ENCODE assay signal across 15 cellular contexts in the genomic region with DNA sequence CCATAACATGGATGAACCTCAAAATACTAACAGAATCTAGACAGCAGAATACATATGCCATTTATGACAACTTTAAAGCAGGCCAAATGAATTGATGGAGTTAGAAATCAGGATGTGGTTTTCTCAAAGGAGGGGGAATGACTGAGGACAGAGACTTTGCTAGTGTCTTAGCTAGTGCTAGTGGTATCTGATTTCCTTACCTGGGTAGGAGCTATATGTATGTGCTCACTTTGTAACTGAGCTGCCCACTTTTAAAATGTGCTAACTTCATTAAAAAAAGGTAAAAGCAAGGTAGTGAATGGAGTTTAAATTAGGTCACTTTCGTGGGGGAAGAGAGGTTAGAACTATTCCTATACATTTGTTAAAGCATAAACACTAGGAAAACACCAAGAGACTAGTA. TPM values are rescaled to one million over a fixed set of nuclear protein-coding genes. Genes with fewer than 3 reads are reported as not detected.
A peak's percentile ranks its signal among the peaks of the same experiment; 100 is the strongest.
DNase-seq lines count a peak whose midpoint lies in the region; ATAC-seq lines count a peak whose summit lies in the region.
"Had no signal": no experiment of that assay in that cellular context is flagged by ENCODE, and none has a peak within 500 bp of the region (broad histone marks: within the 10 kb centered on the region; RNA-seq: fewer than 3 reads in every experiment).

No MANE protein-coding gene starts in this region.

- in situ Hi-C loops in GM23248 (cut with MboI): no loop called here

- no peaks in the 10 kb centered on the region for H3K27me3 Mint-ChIP-seq in activated T-helper 1 cell treated with anti-CD3 and anti-CD28 coated beads, Interleukin-12 subunit alpha, Interleukin-12 subunit beta, Interleukin-2, Interleukin-4 antibody, amounts not matched to agents 30 ng/mL and 10 ng/mL and 1 ng/mL, durations not matched to agents 14 hours and 24 hours and 36 hours (ENCODE audit: insufficient read depth)
- H3K27me3 Mint-ChIP-seq in naive B cell: no peaks in the 10 kb centered on the region

- peak overlapping the region; percentile 75 for H3K4me3 Mint-ChIP-seq in activated T-helper 1 cell treated with anti-CD3 and anti-CD28 coated beads, Interleukin-12 subunit alpha, Interleukin-12 subunit beta, Interleukin-2, Interleukin-4 antibody, amounts not matched to agents 30 ng/mL and 10 ng/mL and 1 ng/mL, durations not matched to agents 14 hours and 24 hours and 36 hours
- peak overlapping the region in 6 of 8 donors; percentile 54 to 92 (median 65) for H3K4me3 Mint-ChIP-seq in naive B cell

- peaks cover 44% of the 10 kb centered on the region for H3K4me1 Mint-ChIP-seq in activated T-helper 1 cell treated with anti-CD3 and anti-CD28 coated beads, Interleukin-12 subunit alpha, Interleukin-12 subunit beta, Interleukin-2, Interleukin-4 antibody, amounts not matched to agents 30 ng/mL and 10 ng/mL and 1 ng/mL, durations not matched to agents 14 hours and 24 hours and 36 hours (ENCODE audit: low read depth)
- H3K4me1 Mint-ChIP-seq in naive B cell: peaks cover 28 to 46% (median 32%) of the 10 kb centered on the region in 3 donors

- H3K4me3 ChIP-seq in BLaER1 (no peak overlapping the region), GM23248 (no peak overlapping the region)
- H3K4me3 ChIP-seq: MG63 had no signal

- WGBS in GM23248 (ENCODE audit: low coverage in 1 of 2, low lambda C conversion rate in 2 of 2, missing lambda C conversion rate in 2 of 2), 2 experiments: 53 to 68% methylated on average over 1 of the region's 1 CpG

- peaks cover 26% of the 10 kb centered on the region for H3K4me1 ChIP-seq in BLaER1
- peaks cover 31% of the 10 kb centered on the region for H3K4me1 ChIP-seq in GM23248 (ENCODE audit: insufficient read depth)

- DNase-seq in GM23248 (no peak), naive B cell (no peak), NCI-H446 treated with DMSO at 0.1 percent for 48 hours (lab: John Stamatoyannopoulos, UW) (no peak), inferior parietal cortex (ENCODE audit: extremely low spot score) (no peak)
- no peak for DNase-seq in activated T-helper 1 cell treated with anti-CD3 and anti-CD28 coated beads, Interleukin-12 subunit alpha, Interleukin-12 subunit beta, Interleukin-2, Interleukin-4 antibody, amounts not matched to agents 30 ng/mL and 10 ng/mL and 1 ng/mL, durations not matched to agents 14 hours and 24 hours and 36 hours (ENCODE audit: low spot score)
- DNase-seq: activated CD4-positive, alpha-beta T cell treated with anti-CD3 and anti-CD28 coated beads, Interleukin-2, amount 50 U/mL, for 48 hours; MG63; midbrain; NCI-H2171 treated with DMSO at 0.1 percent for 48 hours; OCI-M1; stimulated activated naive CD4-positive, alpha-beta T cell treated with Interleukin-2 at 50 U/mL for 16 hours had no signal

- peaks cover 59% of the 10 kb centered on the region for H4K20me1 ChIP-seq in BLaER1
- no peaks in the 10 kb centered on the region for H4K20me1 ChIP-seq in GM23248 (ENCODE audit: insufficient read depth)

- peaks cover 18% of the 10 kb centered on the region for H3K36me3 Mint-ChIP-seq in activated T-helper 1 cell treated with anti-CD3 and anti-CD28 coated beads, Interleukin-12 subunit alpha, Interleukin-12 subunit beta, Interleukin-2, Interleukin-4 antibody, amounts not matched to agents 30 ng/mL and 10 ng/mL and 1 ng/mL, durations not matched to agents 14 hours and 24 hours and 36 hours (ENCODE audit: low read depth)
- peaks cover 0 to 9% of the 10 kb centered on the region in 2 donors for H3K36me3 Mint-ChIP-seq in naive B cell

- no peaks in the 10 kb centered on the region for H3K9me2 ChIP-seq in GM23248 (ENCODE audit: insufficient read depth)

- intact Hi-C loops in activated T-helper 1 cell treated with anti-CD3 and anti-CD28 coated beads, Interleukin-12 subunit alpha, Interleukin-12 subunit beta, Interleukin-2, Interleukin-4 antibody, amounts not matched to agents 30 ng/mL and 10 ng/mL and 1 ng/mL, durations not matched to agents 14 hours and 24 hours and 36 hours (cut with micrococcal nuclease): no loop called here

- H3K27ac ChIP-seq in BLaER1 (no peak overlapping the region), GM23248 (no peak overlapping the region)
- H3K27ac ChIP-seq: HL-60 had no signal

- H3K9ac ChIP-seq in BLaER1: 0 out of 2 replicates have a peak overlapping the region, but pooled peaks have one; percentile 19
- 0 out of 2 replicates have a peak overlapping the region, but pooled peaks have one; percentile 4 for H3K9ac ChIP-seq in GM23248

- H3K27ac Mint-ChIP-seq in activated T-helper 1 cell treated with anti-CD3 and anti-CD28 coated beads, Interleukin-12 subunit alpha, Interleukin-12 subunit beta, Interleukin-2, Interleukin-4 antibody, amounts not matched to agents 30 ng/mL and 10 ng/mL and 1 ng/mL, durations not matched to agents 14 hours and 24 hours and 36 hours: peak overlapping the region; percentile 41
- H3K27ac Mint-ChIP-seq in naive B cell: peak overlapping the region in 5 of 6 donors; percentile 5 to 48 (median 20)

- peaks cover 3% of the 10 kb centered on the region for H3K9me3 Mint-ChIP-seq in activated T-helper 1 cell treated with anti-CD3 and anti-CD28 coated beads, Interleukin-12 subunit alpha, Interleukin-12 subunit beta, Interleukin-2, Interleukin-4 antibody, amounts not matched to agents 30 ng/mL and 10 ng/mL and 1 ng/mL, durations not matched to agents 14 hours and 24 hours and 36 hours
- peaks cover 0 to 4% (median 0%) of the 10 kb centered on the region in 7 donors for H3K9me3 Mint-ChIP-seq in naive B cell

- H3K27me3 ChIP-seq in BLaER1: no peaks in the 10 kb centered on the region
- no peaks in the 10 kb centered on the region for H3K27me3 ChIP-seq in GM23248 (replicated peaks; ENCODE audit: insufficient read depth)
- H3K27me3 ChIP-seq: MG63 had no signal

- no peak overlapping the region for H2AFZ ChIP-seq in GM23248

- H3K36me3 ChIP-seq in BLaER1 (peaks cover 50% of the 10 kb centered on the region), GM23248 (ENCODE audit: low read depth) (peaks cover 31% of the 10 kb centered on the region)

- H3K9me3 ChIP-seq in BLaER1 (no peaks in the 10 kb centered on the region), GM23248 (ENCODE audit: low read depth) (no peaks in the 10 kb centered on the region)
- H3K9me3 ChIP-seq: MG63 had no signal

- H3K79me2 ChIP-seq in GM23248 (ENCODE audit: insufficient read depth): peaks cover 73% of the 10 kb centered on the region

- ATAC-seq in naive B cell (ENCODE audit: low read depth in 2 of 2) (no peak), HG03025 (IDR thresholded peaks at IDR 0.05; ENCODE audit: low FRiP score, unreplicated experiment) (no peak), GM21723 (IDR thresholded peaks at IDR 0.05; ENCODE audit: unreplicated experiment) (no peak)

- H3K4me2 ChIP-seq in BLaER1 (peak overlapping the region; percentile 86), GM23248 (ENCODE audit: unreplicated experiment) (peak overlapping the region; percentile 17)

- peaks cover 14% of the 10 kb centered on the region for H3F3A ChIP-seq in GM23248 (ENCODE audit: insufficient read depth)

RNA-seq across cellular contexts. Expression of a gene that starts 2.6 kb away (rescaled TPM):
- 25.7 and 28.9 TPM in 2 replicates for total RNA-seq in GM23248 (2014; rRNA removed; shearing (Covaris generic))
- polyA plus RNA-seq in GM23248 (2016; fragmentation: Nextera tagmentation; extraction: Ambion mirVana) (32.2 and 35.2 TPM in 2 replicates), naive B cell (ENCODE audit: low read depth in 6 of 6) (10 to 100 TPM; 49.1 to 68.3 (median 59.0) TPM)
- 45.5 and 49.1 TPM in 2 replicates for total RNA-seq in activated T-helper 1 cell treated with anti-CD3 and anti-CD28 coated beads, Interleukin-12 subunit alpha, Interleukin-12 subunit beta, Interleukin-2, Interleukin-4 antibody, amounts not matched to agents 30 ng/mL and 10 ng/mL and 1 ng/mL, durations not matched to agents 14 hours and 24 hours and 36 hours
